1 cellular context compared by ENCODE assay signal in the genomic region with DNA sequence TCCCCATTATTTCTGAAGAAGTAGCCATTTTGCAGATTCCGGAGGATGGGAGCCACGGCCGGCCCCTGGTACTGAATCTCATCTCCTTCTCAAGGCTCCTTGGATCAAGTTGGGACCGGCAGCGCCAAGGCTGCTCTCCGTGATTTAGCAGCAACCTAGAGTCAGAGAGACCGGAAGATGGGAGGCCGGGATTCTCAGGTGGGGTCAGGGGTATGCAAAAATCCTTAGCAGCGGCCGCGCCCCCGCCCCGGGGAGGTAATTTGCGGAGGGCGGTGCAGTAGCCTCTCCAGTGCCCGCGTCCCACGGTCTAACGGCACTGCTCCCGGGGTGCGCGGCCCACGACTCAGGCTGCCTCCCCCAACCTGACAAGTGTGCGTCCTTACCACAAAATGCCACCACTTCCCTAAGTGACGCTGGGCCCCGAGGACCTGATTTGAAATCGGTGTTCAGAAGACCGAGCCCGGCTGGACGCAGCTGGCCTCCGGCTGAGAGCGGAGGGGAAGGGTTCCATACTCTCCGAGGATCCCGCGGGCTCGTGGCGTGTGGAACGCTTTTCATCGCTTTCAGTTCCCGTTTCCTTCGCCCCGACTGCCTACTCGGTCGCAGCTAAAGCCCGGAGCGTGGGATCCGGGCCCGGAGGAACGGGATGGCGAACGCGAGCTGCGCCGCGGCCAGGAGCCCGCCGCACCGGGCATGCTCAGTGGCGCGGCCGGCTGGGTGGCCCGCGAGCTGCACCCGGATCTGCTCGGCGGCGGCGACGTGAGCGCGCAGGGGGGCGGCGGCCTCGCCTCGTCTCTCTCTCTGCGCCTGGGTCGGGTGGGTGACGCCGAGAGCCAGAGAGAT.
TF ChIP-seq lines count a peak whose summit lies in the region.

A gene with protein sequence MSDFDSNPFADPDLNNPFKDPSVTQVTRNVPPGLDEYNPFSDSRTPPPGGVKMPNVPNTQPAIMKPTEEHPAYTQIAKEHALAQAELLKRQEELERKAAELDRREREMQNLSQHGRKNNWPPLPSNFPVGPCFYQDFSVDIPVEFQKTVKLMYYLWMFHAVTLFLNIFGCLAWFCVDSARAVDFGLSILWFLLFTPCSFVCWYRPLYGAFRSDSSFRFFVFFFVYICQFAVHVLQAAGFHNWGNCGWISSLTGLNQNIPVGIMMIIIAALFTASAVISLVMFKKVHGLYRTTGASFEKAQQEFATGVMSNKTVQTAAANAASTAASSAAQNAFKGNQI (plus strand): TSS at position 787 of the 843 bp plus-strand sequence. CDS start 55 bp downstream, at position 842.

TF ChIP-seq in HepG2, 621 proteins besides CTCF, POLR2A, EP300 and RAD21 (continued from another document and continues in another):
- TF ChIP-seq, protein P1, sequence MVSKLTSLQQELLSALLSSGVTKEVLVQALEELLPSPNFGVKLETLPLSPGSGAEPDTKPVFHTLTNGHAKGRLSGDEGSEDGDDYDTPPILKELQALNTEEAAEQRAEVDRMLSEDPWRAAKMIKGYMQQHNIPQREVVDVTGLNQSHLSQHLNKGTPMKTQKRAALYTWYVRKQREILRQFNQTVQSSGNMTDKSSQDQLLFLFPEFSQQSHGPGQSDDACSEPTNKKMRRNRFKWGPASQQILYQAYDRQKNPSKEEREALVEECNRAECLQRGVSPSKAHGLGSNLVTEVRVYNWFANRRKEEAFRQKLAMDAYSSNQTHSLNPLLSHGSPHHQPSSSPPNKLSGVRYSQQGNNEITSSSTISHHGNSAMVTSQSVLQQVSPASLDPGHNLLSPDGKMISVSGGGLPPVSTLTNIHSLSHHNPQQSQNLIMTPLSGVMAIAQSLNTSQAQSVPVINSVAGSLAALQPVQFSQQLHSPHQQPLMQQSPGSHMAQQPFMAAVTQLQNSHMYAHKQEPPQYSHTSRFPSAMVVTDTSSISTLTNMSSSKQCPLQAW (CRISPR knock-in tag; IDR thresholded peaks at IDR 0.05) = peak; percentile 58; the same call in 1 of the 2 replicates
- TF ChIP-seq ZNF780A (CRISPR knock-in tag; IDR thresholded peaks at IDR 0.05) = no peak
- no peak for TF ChIP-seq DNMT1 (CRISPR knock-in tag; IDR thresholded peaks at IDR 0.05)
- TF ChIP-seq, protein P2, sequence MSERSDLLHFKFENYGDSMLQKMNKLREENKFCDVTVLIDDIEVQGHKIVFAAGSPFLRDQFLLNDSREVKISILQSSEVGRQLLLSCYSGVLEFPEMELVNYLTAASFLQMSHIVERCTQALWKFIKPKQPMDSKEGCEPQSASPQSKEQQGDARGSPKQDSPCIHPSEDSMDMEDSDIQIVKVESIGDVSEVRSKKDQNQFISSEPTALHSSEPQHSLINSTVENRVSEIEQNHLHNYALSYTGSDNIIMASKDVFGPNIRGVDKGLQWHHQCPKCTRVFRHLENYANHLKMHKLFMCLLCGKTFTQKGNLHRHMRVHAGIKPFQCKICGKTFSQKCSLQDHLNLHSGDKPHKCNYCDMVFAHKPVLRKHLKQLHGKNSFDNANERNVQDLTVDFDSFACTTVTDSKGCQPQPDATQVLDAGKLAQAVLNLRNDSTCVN (CRISPR knock-in tag; IDR thresholded peaks at IDR 0.05; ENCODE audit: borderline replicate concordance) = peak; percentile 9; the same call in 1 of the 2 replicates
- peak; percentile 82; the same call in 1 of the 2 replicates for TF ChIP-seq ZNF430 (CRISPR knock-in tag; IDR thresholded peaks at IDR 0.05)
- TF ChIP-seq, protein P3, sequence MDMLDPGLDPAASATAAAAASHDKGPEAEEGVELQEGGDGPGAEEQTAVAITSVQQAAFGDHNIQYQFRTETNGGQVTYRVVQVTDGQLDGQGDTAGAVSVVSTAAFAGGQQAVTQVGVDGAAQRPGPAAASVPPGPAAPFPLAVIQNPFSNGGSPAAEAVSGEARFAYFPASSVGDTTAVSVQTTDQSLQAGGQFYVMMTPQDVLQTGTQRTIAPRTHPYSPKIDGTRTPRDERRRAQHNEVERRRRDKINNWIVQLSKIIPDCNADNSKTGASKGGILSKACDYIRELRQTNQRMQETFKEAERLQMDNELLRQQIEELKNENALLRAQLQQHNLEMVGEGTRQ (IDR thresholded peaks at IDR 0.05; ENCODE audit: low read depth, low read length) = no peak
- TF ChIP-seq, protein P3 (CRISPR knock-in tag; IDR thresholded peaks at IDR 0.05; ENCODE audit: borderline replicate concordance) = peak; percentile 19; the same call in 1 of the 2 replicates
- TF ChIP-seq POLR2G (IDR thresholded peaks at IDR 0.05; ENCODE audit: low read depth, low read length) = peak; percentile 85
- TF ChIP-seq, protein P4, sequence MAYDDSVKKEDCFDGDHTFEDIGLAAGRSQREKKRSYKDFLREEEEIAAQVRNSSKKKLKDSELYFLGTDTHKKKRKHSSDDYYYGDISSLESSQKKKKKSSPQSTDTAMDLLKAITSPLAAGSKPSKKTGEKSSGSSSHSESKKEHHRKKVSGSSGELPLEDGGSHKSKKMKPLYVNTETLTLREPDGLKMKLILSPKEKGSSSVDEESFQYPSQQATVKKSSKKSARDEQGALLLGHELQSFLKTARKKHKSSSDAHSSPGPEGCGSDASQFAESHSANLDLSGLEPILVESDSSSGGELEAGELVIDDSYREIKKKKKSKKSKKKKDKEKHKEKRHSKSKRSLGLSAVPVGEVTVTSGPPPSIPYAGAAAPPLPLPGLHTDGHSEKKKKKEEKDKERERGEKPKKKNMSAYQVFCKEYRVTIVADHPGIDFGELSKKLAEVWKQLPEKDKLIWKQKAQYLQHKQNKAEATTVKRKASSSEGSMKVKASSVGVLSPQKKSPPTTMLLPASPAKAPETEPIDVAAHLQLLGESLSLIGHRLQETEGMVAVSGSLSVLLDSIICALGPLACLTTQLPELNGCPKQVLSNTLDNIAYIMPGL (CRISPR knock-in tag; IDR thresholded peaks at IDR 0.05; ENCODE audit: borderline replicate concordance in 1 of 2, low read depth in 1 of 2) = peak; percentile 79 to 86; a peak in 3 of 4 replicates
- no peak for TF ChIP-seq NKX3-1 (CRISPR knock-in tag; IDR thresholded peaks at IDR 0.05)
- TF ChIP-seq ZFP36 (IDR thresholded peaks at IDR 0.05; ENCODE audit: borderline replicate concordance, low read depth, low read length, partially characterized antibody) = no peak
- TF ChIP-seq, protein P5, sequence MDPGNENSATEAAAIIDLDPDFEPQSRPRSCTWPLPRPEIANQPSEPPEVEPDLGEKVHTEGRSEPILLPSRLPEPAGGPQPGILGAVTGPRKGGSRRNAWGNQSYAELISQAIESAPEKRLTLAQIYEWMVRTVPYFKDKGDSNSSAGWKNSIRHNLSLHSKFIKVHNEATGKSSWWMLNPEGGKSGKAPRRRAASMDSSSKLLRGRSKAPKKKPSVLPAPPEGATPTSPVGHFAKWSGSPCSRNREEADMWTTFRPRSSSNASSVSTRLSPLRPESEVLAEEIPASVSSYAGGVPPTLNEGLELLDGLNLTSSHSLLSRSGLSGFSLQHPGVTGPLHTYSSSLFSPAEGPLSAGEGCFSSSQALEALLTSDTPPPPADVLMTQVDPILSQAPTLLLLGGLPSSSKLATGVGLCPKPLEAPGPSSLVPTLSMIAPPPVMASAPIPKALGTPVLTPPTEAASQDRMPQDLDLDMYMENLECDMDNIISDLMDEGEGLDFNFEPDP (CRISPR knock-in tag; conservative IDR thresholded peaks at IDR 0.05) = 0 out of 2 replicates have a peak, but pooled peaks have one; percentile 41
- peak; percentile 57; the same call in 1 of the 2 replicates for TF ChIP-seq ZC3H13 (CRISPR knock-in tag; IDR thresholded peaks at IDR 0.05)
- TF ChIP-seq REL (CRISPR knock-in tag; conservative IDR thresholded peaks at IDR 0.05) = 0 out of 2 replicates have a peak, but pooled peaks have one; percentile 75
- TF ChIP-seq, protein P6, sequence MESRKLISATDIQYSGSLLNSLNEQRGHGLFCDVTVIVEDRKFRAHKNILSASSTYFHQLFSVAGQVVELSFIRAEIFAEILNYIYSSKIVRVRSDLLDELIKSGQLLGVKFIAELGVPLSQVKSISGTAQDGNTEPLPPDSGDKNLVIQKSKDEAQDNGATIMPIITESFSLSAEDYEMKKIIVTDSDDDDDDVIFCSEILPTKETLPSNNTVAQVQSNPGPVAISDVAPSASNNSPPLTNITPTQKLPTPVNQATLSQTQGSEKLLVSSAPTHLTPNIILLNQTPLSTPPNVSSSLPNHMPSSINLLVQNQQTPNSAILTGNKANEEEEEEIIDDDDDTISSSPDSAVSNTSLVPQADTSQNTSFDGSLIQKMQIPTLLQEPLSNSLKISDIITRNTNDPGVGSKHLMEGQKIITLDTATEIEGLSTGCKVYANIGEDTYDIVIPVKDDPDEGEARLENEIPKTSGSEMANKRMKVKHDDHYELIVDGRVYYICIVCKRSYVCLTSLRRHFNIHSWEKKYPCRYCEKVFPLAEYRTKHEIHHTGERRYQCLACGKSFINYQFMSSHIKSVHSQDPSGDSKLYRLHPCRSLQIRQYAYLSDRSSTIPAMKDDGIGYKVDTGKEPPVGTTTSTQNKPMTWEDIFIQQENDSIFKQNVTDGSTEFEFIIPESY (CRISPR knock-in tag; IDR thresholded peaks at IDR 0.05) = 0 out of 2 replicates have a peak, but pooled peaks have one; percentile 17
- TF ChIP-seq NR2C2 (CRISPR knock-in tag; IDR thresholded peaks at IDR 0.05; ENCODE audit: borderline replicate concordance) = peak; percentile 82
- TF ChIP-seq, protein P7, sequence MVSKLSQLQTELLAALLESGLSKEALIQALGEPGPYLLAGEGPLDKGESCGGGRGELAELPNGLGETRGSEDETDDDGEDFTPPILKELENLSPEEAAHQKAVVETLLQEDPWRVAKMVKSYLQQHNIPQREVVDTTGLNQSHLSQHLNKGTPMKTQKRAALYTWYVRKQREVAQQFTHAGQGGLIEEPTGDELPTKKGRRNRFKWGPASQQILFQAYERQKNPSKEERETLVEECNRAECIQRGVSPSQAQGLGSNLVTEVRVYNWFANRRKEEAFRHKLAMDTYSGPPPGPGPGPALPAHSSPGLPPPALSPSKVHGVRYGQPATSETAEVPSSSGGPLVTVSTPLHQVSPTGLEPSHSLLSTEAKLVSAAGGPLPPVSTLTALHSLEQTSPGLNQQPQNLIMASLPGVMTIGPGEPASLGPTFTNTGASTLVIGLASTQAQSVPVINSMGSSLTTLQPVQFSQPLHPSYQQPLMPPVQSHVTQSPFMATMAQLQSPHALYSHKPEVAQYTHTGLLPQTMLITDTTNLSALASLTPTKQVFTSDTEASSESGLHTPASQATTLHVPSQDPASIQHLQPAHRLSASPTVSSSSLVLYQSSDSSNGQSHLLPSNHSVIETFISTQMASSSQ (IDR thresholded peaks at IDR 0.05; ENCODE audit: low read depth) = no peak
- TF ChIP-seq, protein P7 (CRISPR knock-in tag; IDR thresholded peaks at IDR 0.05; ENCODE audit: borderline replicate concordance) = 0 out of 2 replicates have a peak, but pooled peaks have one; percentile 52
- TF ChIP-seq, protein P8, sequence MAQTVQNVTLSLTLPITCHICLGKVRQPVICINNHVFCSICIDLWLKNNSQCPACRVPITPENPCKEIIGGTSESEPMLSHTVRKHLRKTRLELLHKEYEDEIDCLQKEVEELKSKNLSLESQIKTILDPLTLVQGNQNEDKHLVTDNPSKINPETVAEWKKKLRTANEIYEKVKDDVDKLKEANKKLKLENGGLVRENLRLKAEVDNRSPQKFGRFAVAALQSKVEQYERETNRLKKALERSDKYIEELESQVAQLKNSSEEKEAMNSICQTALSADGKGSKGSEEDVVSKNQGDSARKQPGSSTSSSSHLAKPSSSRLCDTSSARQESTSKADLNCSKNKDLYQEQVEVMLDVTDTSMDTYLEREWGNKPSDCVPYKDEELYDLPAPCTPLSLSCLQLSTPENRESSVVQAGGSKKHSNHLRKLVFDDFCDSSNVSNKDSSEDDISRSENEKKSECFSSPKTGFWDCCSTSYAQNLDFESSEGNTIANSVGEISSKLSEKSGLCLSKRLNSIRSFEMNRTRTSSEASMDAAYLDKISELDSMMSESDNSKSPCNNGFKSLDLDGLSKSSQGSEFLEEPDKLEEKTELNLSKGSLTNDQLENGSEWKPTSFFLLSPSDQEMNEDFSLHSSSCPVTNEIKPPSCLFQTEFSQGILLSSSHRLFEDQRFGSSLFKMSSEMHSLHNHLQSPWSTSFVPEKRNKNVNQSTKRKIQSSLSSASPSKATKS (CRISPR knock-in tag; IDR thresholded peaks at IDR 0.05) = 0 out of 2 replicates have a peak, but pooled peaks have one; percentile 51
- no peak for TF ChIP-seq GTF2F1 (IDR thresholded peaks at IDR 0.05; ENCODE audit: low read length)
- 0 out of 2 replicates have a peak, but pooled peaks have one; percentile 27 for TF ChIP-seq ZNF264 (CRISPR knock-in tag; IDR thresholded peaks at IDR 0.05)
- TF ChIP-seq SP4 (CRISPR knock-in tag; IDR thresholded peaks at IDR 0.05) = peak; percentile 82
- TF ChIP-seq, protein P9, sequence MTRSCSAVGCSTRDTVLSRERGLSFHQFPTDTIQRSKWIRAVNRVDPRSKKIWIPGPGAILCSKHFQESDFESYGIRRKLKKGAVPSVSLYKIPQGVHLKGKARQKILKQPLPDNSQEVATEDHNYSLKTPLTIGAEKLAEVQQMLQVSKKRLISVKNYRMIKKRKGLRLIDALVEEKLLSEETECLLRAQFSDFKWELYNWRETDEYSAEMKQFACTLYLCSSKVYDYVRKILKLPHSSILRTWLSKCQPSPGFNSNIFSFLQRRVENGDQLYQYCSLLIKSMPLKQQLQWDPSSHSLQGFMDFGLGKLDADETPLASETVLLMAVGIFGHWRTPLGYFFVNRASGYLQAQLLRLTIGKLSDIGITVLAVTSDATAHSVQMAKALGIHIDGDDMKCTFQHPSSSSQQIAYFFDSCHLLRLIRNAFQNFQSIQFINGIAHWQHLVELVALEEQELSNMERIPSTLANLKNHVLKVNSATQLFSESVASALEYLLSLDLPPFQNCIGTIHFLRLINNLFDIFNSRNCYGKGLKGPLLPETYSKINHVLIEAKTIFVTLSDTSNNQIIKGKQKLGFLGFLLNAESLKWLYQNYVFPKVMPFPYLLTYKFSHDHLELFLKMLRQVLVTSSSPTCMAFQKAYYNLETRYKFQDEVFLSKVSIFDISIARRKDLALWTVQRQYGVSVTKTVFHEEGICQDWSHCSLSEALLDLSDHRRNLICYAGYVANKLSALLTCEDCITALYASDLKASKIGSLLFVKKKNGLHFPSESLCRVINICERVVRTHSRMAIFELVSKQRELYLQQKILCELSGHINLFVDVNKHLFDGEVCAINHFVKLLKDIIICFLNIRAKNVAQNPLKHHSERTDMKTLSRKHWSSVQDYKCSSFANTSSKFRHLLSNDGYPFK (CRISPR knock-in tag; IDR thresholded peaks at IDR 0.05; ENCODE audit: borderline replicate concordance) = no peak; the same call in 1 of the 2 replicates
- TF ChIP-seq KAT7 (CRISPR knock-in tag; IDR thresholded peaks at IDR 0.05; ENCODE audit: borderline replicate concordance) = peak; percentile 18; the same call in 1 of the 2 replicates
- no peak for TF ChIP-seq HNRNPH1 (optimal IDR thresholded peaks at IDR 0.05; ENCODE audit: low read depth, low read length)
- TF ChIP-seq MAFK (conservative IDR thresholded peaks at IDR 0.05 in 1 of 2, IDR thresholded peaks at IDR 0.05 in 1 of 2; ENCODE audit: low read length in 2 of 2) = no peak
